9 cellular contexts compared by ENCODE assay signal in genomic region chr3:184315871-184316661, GRCh38. TPM values are rescaled to one million over a fixed set of nuclear protein-coding genes. Genes with fewer than 3 reads are reported as not detected.
DNase-seq lines count a peak whose midpoint lies in the region; ATAC-seq and TF ChIP-seq lines count a peak whose summit lies in the region.
"Had no signal": no experiment of that assay in that cellular context is flagged by ENCODE, and none has a peak within 500 bp of the region (broad histone marks: within the 10 kb centered on the region; RNA-seq: fewer than 3 reads in every experiment).

No MANE protein-coding gene starts in this region.

- whole genome bisulfite sequencing in thymus: 89% methylated on average over 16 of the region's 16 CpGs

- H3K36me3 ChIP-seq in kidney epithelial cell (ENCODE audit: control insufficient read depth, insufficient read depth, low read length): peaks cover 6% of the 10 kb centered on the region
- H3K36me3 ChIP-seq in thymus (ENCODE audit: control insufficient read depth, insufficient read depth): peaks cover 33% of the 10 kb centered on the region

- peak overlapping the region; percentile 83 for H3K4me3 Mint-ChIP-seq in activated naive CD8-positive, alpha-beta T cell treated with anti-CD3 and anti-CD28 coated beads, Interleukin-2, amount 10 ng/mL, durations not matched to agents 7 days and 5 days

- DNase-seq in activated naive CD4-positive, alpha-beta T cell treated with Interleukin-2 at 50 U/mL for 16 hours: peak; percentile 18
- no peak for DNase-seq in activated naive CD4-positive, alpha-beta T cell treated with anti-CD3 and anti-CD28 coated beads, Interleukin-2, amount 50 U/mL, for 16 hours
- no peak for DNase-seq in activated naive CD8-positive, alpha-beta T cell treated with anti-CD3 and anti-CD28 coated beads, Interleukin-2, amount 10 ng/mL, durations not matched to agents 7 days and 5 days
- DNase-seq in kidney epithelial cell (ENCODE audit: low read depth): no peak
- DNase-seq in NK-92 (lab: John Stamatoyannopoulos, UW; ENCODE audit: unreplicated experiment): no peak
- DNase-seq in G401 (ENCODE audit: low spot score): no peak
- DNase-seq in globus pallidus (ENCODE audit: low spot score): no peak

- H3K27ac Mint-ChIP-seq in activated naive CD8-positive, alpha-beta T cell treated with anti-CD3 and anti-CD28 coated beads, Interleukin-2, amount 10 ng/mL, durations not matched to agents 7 days and 5 days: peak overlapping the region; percentile 83

- ATAC-seq in activated naive CD8-positive, alpha-beta T cell treated with anti-CD3 and anti-CD28 coated beads, Interleukin-2, amount 10 ng/mL, durations not matched to agents 7 days and 5 days (ENCODE audit: low read depth): no peak

- in situ Hi-C loops in G401 (cut with HindIII; ENCODE audit: low sequenced_read_pairs): no loop called here

- no peak for TF ChIP-seq CTCF in kidney epithelial cell (IDR thresholded peaks at IDR 0.05; ENCODE audit: insufficient read depth, low read length, poor library complexity, severe bottlenecking)

- no peaks in the 10 kb centered on the region for H3K27me3 Mint-ChIP-seq in activated naive CD8-positive, alpha-beta T cell treated with anti-CD3 and anti-CD28 coated beads, Interleukin-2, amount 10 ng/mL, durations not matched to agents 7 days and 5 days

- peaks cover 16% of the 10 kb centered on the region for H3K36me3 Mint-ChIP-seq in activated naive CD8-positive, alpha-beta T cell treated with anti-CD3 and anti-CD28 coated beads, Interleukin-2, amount 10 ng/mL, durations not matched to agents 7 days and 5 days

- no peaks in the 10 kb centered on the region for H3K9me3 Mint-ChIP-seq in activated naive CD8-positive, alpha-beta T cell treated with anti-CD3 and anti-CD28 coated beads, Interleukin-2, amount 10 ng/mL, durations not matched to agents 7 days and 5 days

- H3K27me3 ChIP-seq in kidney epithelial cell (ENCODE audit: control insufficient read depth, insufficient read depth, low read length) (no peaks in the 10 kb centered on the region), thymus (ENCODE audit: control insufficient read depth, insufficient read depth) (no peaks in the 10 kb centered on the region)

- H3K4me3 ChIP-seq in kidney epithelial cell (ENCODE audit: low read depth, low read length) (peak overlapping the region; percentile 91), thymus (ENCODE audit: low read length) (peak overlapping the region; percentile 96)

- no peaks in the 10 kb centered on the region for H3K9me3 ChIP-seq in thymus (ENCODE audit: control insufficient read depth)

- H3K4me1 ChIP-seq in thymus (ENCODE audit: control insufficient read depth, insufficient read depth, low read length): peaks cover 12% of the 10 kb centered on the region

- POLR2A ChIA-PET in activated naive CD8-positive, alpha-beta T cell treated with anti-CD3 and anti-CD28 coated beads, Interleukin-2, amount 10 ng/mL, durations not matched to agents 7 days and 5 days (lab: Charles Lee): interaction anchor here (0.7 to 1.4 kb wide), 4 partner anchors 11 to 44 kb away, joined by 3 to 5 read pairs (median 4); no protein-coding TSS in a partner anchor

- H3K27ac ChIP-seq in thymus (ENCODE audit: low read depth): no peak overlapping the region

- peaks cover 28% of the 10 kb centered on the region for H3K4me1 Mint-ChIP-seq in activated naive CD8-positive, alpha-beta T cell treated with anti-CD3 and anti-CD28 coated beads, Interleukin-2, amount 10 ng/mL, durations not matched to agents 7 days and 5 days

RNA-seq across cellular contexts. Expression of gene EIF4G1, which starts 1.7 kb away (rescaled TPM):
- 100 to 1,000 TPM; 253 to 258 TPM for total RNA-seq in activated naive CD8-positive, alpha-beta T cell treated with anti-CD3 and anti-CD28 coated beads, Interleukin-2, amount 10 ng/mL, durations not matched to agents 7 days and 5 days
- 381 and 386 TPM in 2 replicates for total RNA-seq in kidney epithelial cell
- 97.5 TPM for polyA plus RNA-seq in thymus
- 295 and 341 TPM in 2 replicates for total RNA-seq in G401 (2014; rRNA removed; shearing (Covaris generic))

RNA-seq across cellular contexts. Expression of gene PSMD2, which starts 17.0 kb away (rescaled TPM):
- 100 to 1,000 TPM; 171 to 172 TPM for total RNA-seq in activated naive CD8-positive, alpha-beta T cell treated with anti-CD3 and anti-CD28 coated beads, Interleukin-2, amount 10 ng/mL, durations not matched to agents 7 days and 5 days
- total RNA-seq in kidney epithelial cell: 903 and 972 TPM in 2 replicates
- 76.1 TPM for polyA plus RNA-seq in thymus
- total RNA-seq in G401 (2014; rRNA removed; shearing (Covaris generic)): 629 and 907 TPM in 2 replicates

RNA-seq across cellular contexts. Expression of gene FAM131A, which starts 21.3 kb away (rescaled TPM):
- 1 to 10 TPM; 5.5 to 6.1 TPM for total RNA-seq in activated naive CD8-positive, alpha-beta T cell treated with anti-CD3 and anti-CD28 coated beads, Interleukin-2, amount 10 ng/mL, durations not matched to agents 7 days and 5 days
- total RNA-seq in kidney epithelial cell: 14.0 and 14.7 TPM in 2 replicates
- 11.7 TPM for polyA plus RNA-seq in thymus
- 20.7 and 31.2 TPM in 2 replicates for total RNA-seq in G401 (2014; rRNA removed; shearing (Covaris generic))

RNA-seq across cellular contexts. Expression of gene ECE2, which starts 40.2 kb away (rescaled TPM):
- not detected for total RNA-seq in activated naive CD8-positive, alpha-beta T cell treated with anti-CD3 and anti-CD28 coated beads, Interleukin-2, amount 10 ng/mL, durations not matched to agents 7 days and 5 days
- total RNA-seq in kidney epithelial cell: not detected in 2 replicates
- polyA plus RNA-seq in thymus: not detected
- not detected in 2 replicates for total RNA-seq in G401 (2014; rRNA removed; shearing (Covaris generic))
- total RNA-seq: glomerular endothelial cell had no signal

RNA-seq across cellular contexts. Expression of gene CLCN2, which starts 45.3 kb away (rescaled TPM):
- total RNA-seq in activated naive CD8-positive, alpha-beta T cell treated with anti-CD3 and anti-CD28 coated beads, Interleukin-2, amount 10 ng/mL, durations not matched to agents 7 days and 5 days: 1 to 10 TPM; 5.7 to 6.8 TPM
- 2.6 and 4.0 TPM in 2 replicates for total RNA-seq in kidney epithelial cell
- polyA plus RNA-seq in thymus: 7.0 TPM
- 6.7 and 10.7 TPM in 2 replicates for total RNA-seq in G401 (2014; rRNA removed; shearing (Covaris generic))
